8 cellular contexts compared by ENCODE assay signal in the genomic region with DNA sequence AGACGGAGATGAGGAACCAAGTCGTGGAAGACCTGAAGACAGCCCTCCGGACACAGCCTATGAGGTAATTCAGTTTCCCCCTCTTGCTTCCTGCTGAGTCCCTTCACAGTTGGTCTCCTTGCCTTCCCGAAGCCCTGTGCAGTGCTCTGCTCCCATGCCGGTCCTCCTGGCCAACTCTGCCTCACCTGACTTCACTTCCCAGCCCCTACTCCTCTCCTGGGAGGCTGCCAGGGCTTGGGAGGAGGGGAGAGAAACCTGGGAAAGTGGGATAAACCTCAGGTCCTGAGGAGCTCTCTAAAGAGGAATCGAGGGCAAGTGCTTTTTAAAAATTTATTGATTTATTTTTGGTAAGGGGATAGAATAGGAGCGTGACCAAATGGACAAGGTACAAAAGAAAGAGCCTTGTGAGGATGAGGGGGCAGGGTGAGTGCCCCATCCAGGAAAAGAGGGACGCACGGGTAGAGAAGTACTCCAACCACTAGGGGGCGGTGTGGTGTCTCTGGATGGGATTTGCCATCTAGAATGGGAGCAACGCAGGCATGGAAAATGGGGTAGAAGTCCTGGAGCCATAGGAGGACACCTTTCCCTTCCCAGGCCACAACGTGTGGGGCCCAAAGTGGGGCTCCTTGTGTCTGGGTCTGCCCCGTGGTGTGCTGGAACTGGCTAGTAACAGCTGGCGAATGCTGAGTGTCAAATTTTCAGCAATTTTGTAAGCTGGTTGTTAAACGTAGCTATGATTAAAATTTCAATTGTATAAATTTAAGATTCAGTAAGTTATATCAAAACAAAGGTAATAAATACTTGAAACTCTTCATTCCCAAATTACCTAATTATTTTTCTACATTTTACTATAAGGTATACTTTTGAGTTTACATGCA.
A peak's percentile ranks its signal among the peaks of the same experiment; 100 is the strongest.
DNase-seq lines count a peak whose midpoint lies in the region; ATAC-seq, FAIRE-seq and TF ChIP-seq lines count a peak whose summit lies in the region.

No MANE protein-coding gene starts in this region.

- H3K9ac ChIP-seq in GM12878 (ENCODE audit: control insufficient read depth, insufficient read depth, low read length) = no peak overlapping the region

- no peak overlapping the region for H3K27ac ChIP-seq in GM12878 (ENCODE audit: control insufficient read depth, insufficient read depth)

- TF ChIP-seq RAD21 in GM12878 (IDR thresholded peaks at IDR 0.05; ENCODE audit: insufficient read depth, low read depth, low read length) = peak; percentile 56

- SMC1A ChIA-PET in GM12878 (lab: Charles Lee; ENCODE audit: uncharacterized antibody, unreplicated experiment) = interaction anchor here (0.5 to 3.2 kb wide), 36 partner anchors 12 to 981 kb away, joined by 3 to 38 read pairs (median 4); no protein-coding TSS in a partner anchor

- no peaks in the 10 kb centered on the region for H4K20me1 ChIP-seq in GM12878 (ENCODE audit: control insufficient read depth, insufficient read depth)

- TF ChIP-seq POLR2A in GM12878 (IDR thresholded peaks at IDR 0.05; ENCODE audit: low read depth, low read length) = no peak

- no peak overlapping the region for H3K4me2 ChIP-seq in GM12878 (ENCODE audit: control insufficient read depth, insufficient read depth)

- CTCF ChIA-PET in Caco-2 (lab: Charles Lee) = interaction anchor here (0.6 to 1.0 kb wide), 3 partner anchors 13 to 513 kb away, joined by 3 to 5 read pairs (median 3); no protein-coding TSS in a partner anchor
- CTCF ChIA-PET in GM12878 (lab: Yijun Ruan, JAX) = interaction anchor here (0.6 to 8.3 kb wide), 71 partner anchors 12 to 1204 kb away, joined by 3 to 135 read pairs (median 5); partner anchors contain the start of gene DAAM2

- H3K4me1 Mint-ChIP-seq in Caco-2 (ENCODE audit: low read depth, unreplicated experiment) = no peaks in the 10 kb centered on the region

- H3K27ac Mint-ChIP-seq in Caco-2 (ENCODE audit: unreplicated experiment) = no peak overlapping the region

- no peaks in the 10 kb centered on the region for H3K4me1 ChIP-seq in Caco-2
- no peaks in the 10 kb centered on the region for H3K4me1 ChIP-seq in GM12878 (ENCODE audit: control insufficient read depth, insufficient read depth, low read length)

- in situ Hi-C loops in GM12878 (cut with MboI) = no loop called here

- 16% methylated on average over 15 of the region's 15 CpGs for WGBS in GM12878 (ENCODE audit: insufficient coverage, insufficient replicate concordance, low lambda C conversion rate, missing lambda C conversion rate)

- RAD21 ChIA-PET in GM12878 (lab: Charles Lee; ENCODE audit: unreplicated experiment) = interaction anchor here (0.8 to 3.9 kb wide), 18 partner anchors 8 to 1163 kb away, joined by 3 to 15 read pairs (median 4); partner anchors contain the start of gene KIF6

- POLR2A ChIA-PET in Caco-2 (lab: Charles Lee) (no interaction called here), GM12878 (lab: Charles Lee) (no interaction called here)

- no peak overlapping the region for H2AFZ ChIP-seq in GM12878 (ENCODE audit: control insufficient read depth, low read depth, low read length)

- peak; percentile 73 for ATAC-seq in GM12878
- no peak for ATAC-seq in GM18520 (IDR thresholded peaks at IDR 0.05; ENCODE audit: unreplicated experiment)
- ATAC-seq in HG03039 (IDR thresholded peaks at IDR 0.05; ENCODE audit: unreplicated experiment) = no peak

- H3K36me3 Mint-ChIP-seq in Caco-2 (ENCODE audit: insufficient read depth, unreplicated experiment) = no peaks in the 10 kb centered on the region

- H3K27me3 Mint-ChIP-seq in Caco-2 (ENCODE audit: insufficient read depth, unreplicated experiment) = peaks cover 8% of the 10 kb centered on the region

- intact Hi-C loops in Caco-2 (cut with micrococcal nuclease; ENCODE audit: unreplicated experiment) = loop anchor here (1.0 kb wide), 1 partner anchor 27 kb away; no protein-coding TSS in a partner anchor
- intact Hi-C loops in GM12878 (cut with micrococcal nuclease; ENCODE audit: unreplicated experiment) = loop anchor here (5.0 kb wide), 1 partner anchor 442 kb away; no protein-coding TSS in a partner anchor

- no peaks in the 10 kb centered on the region for H3K79me2 ChIP-seq in GM12878 (ENCODE audit: control insufficient read depth, insufficient read depth, low read length)

- no peak overlapping the region for H3K4me3 Mint-ChIP-seq in Caco-2 (ENCODE audit: unreplicated experiment)

- BruUV-seq in Caco-2 (replicated peaks; lab: Mats Ljungman, UMichigan) = no TSS peak
- BruUV-seq in GM12878 (replicated peaks; lab: Mats Ljungman, UMichigan) = no TSS peak

- FAIRE-seq in GM12878 (lab: Jason Lieb, UNC) = peak; percentile 68

- H3K36me3 ChIP-seq in Caco-2 (ENCODE audit: control insufficient read depth, insufficient read depth, low read length) (no peaks in the 10 kb centered on the region), GM12878 (ENCODE audit: control insufficient read depth in 2 of 2, insufficient read depth in 2 of 2, low read length in 1 of 2) (no peaks in the 10 kb centered on the region)

- H3K9me3 ChIP-seq in Caco-2 (no peaks in the 10 kb centered on the region), GM12878 (replicated peaks; ENCODE audit: control insufficient read depth, insufficient read depth, low read length) (no peaks in the 10 kb centered on the region)

- TF ChIP-seq CTCF in Caco-2 (IDR thresholded peaks at IDR 0.05; ENCODE audit: insufficient read depth in 1 of 2, low read depth in 1 of 2, low read length in 1 of 2, severe bottlenecking in 1 of 2, unreplicated experiment in 1 of 2) (peak; percentile 64 to 70), GM12878 (IDR thresholded peaks at IDR 0.05 in 2 of 3, conservative IDR thresholded peaks at IDR 0.05 in 1 of 3; ENCODE audit: control insufficient read depth in 2 of 3, extremely low read depth in 1 of 3, insufficient read depth in 1 of 3, low read depth in 3 of 3, low read length in 3 of 3) (peak; percentile 65 to 82 (median 82))

- no peaks in the 10 kb centered on the region for H3K9me3 Mint-ChIP-seq in Caco-2 (ENCODE audit: unreplicated experiment)

- H3K4me3 ChIP-seq in Caco-2 (ENCODE audit: low read depth, low read length) (no peak overlapping the region), GM12878 (no peak overlapping the region)

- DNase-seq in Caco-2 (peak; percentile 64 to 74), HUDEP-2 (lab: John Stamatoyannopoulos, UW; ENCODE audit: unreplicated experiment in 76 of 76) (peak in 61 of 76 experiments; percentile 4 to 77 (median 50)), SW480 (ENCODE audit: low spot score) (peak; percentile 33), GM12878 (ENCODE audit: low read depth, low spot score) (no peak), iris pigment epithelial cell (ENCODE audit: low read depth) (peak; percentile 51)
- peak; percentile 41 for DNase-seq in stimulated activated CD4-positive, alpha-beta T cell treated with anti-CD3 and anti-CD28 coated beads, Interleukin-1b, Interleukin-23, amount 100 ng/mL, for 48 hours

- TF ChIP-seq EP300 in GM12878 (IDR thresholded peaks at IDR 0.05; ENCODE audit: borderline replicate concordance in 1 of 2, control insufficient read depth in 1 of 2, low read depth in 2 of 2, low read length in 2 of 2) = no peak

- no peaks in the 10 kb centered on the region for H3K27me3 ChIP-seq in Caco-2 (replicated peaks; ENCODE audit: control insufficient read depth, insufficient read depth, low read length)
- no peaks in the 10 kb centered on the region; a peak in 2 of 4 replicates for H3K27me3 ChIP-seq in GM12878 (replicated peaks in 1 of 2; ENCODE audit: control insufficient read depth in 2 of 2, insufficient read depth in 2 of 2, low read length in 1 of 2)

TF ChIP-seq in GM12878, 131 proteins besides CTCF, POLR2A, EP300 and RAD21:
- no peak for TF ChIP-seq RB1 (IDR thresholded peaks at IDR 0.05; ENCODE audit: borderline replicate concordance)
- no peak for TF ChIP-seq CREM (IDR thresholded peaks at IDR 0.05; ENCODE audit: low read depth)
- no peak for TF ChIP-seq HDAC6 (IDR thresholded peaks at IDR 0.05; ENCODE audit: unreplicated experiment)
- 0 out of 2 replicates have a peak, but pooled peaks have one; percentile 20 for TF ChIP-seq IKZF1 (conservative IDR thresholded peaks at IDR 0.05)
- no peak for TF ChIP-seq CBX5 (IDR thresholded peaks at IDR 0.05; ENCODE audit: low read depth)
- TF ChIP-seq SUPT20H (IDR thresholded peaks at IDR 0.05; ENCODE audit: borderline replicate concordance, control insufficient read depth, low read depth, low read length) = no peak
- TF ChIP-seq YY1 (IDR thresholded peaks at IDR 0.05; ENCODE audit: low read depth, low read length) = peak; percentile 45; the same call in 1 of the 2 replicates
- TF ChIP-seq, protein P1, sequence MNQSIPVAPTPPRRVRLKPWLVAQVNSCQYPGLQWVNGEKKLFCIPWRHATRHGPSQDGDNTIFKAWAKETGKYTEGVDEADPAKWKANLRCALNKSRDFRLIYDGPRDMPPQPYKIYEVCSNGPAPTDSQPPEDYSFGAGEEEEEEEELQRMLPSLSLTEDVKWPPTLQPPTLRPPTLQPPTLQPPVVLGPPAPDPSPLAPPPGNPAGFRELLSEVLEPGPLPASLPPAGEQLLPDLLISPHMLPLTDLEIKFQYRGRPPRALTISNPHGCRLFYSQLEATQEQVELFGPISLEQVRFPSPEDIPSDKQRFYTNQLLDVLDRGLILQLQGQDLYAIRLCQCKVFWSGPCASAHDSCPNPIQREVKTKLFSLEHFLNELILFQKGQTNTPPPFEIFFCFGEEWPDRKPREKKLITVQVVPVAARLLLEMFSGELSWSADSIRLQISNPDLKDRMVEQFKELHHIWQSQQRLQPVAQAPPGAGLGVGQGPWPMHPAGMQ (IDR thresholded peaks at IDR 0.05; ENCODE audit: borderline replicate concordance) = no peak
- no peak for TF ChIP-seq ZNF24 (IDR thresholded peaks at IDR 0.05)
- TF ChIP-seq SUZ12 (IDR thresholded peaks at IDR 0.05; ENCODE audit: unreplicated experiment) = no peak
- no peak for TF ChIP-seq BRCA1 (IDR thresholded peaks at IDR 0.05; ENCODE audit: low read depth, low read length)
- no peak for TF ChIP-seq FOS (IDR thresholded peaks at IDR 0.05; ENCODE audit: borderline replicate concordance, extremely low read depth, insufficient read length)
- no peak for TF ChIP-seq PAX5 (IDR thresholded peaks at IDR 0.05; ENCODE audit: borderline replicate concordance, low read depth, low read length)
- no peak for TF ChIP-seq SIN3A (IDR thresholded peaks at IDR 0.05; ENCODE audit: low read depth, low read length)
- no peak for TF ChIP-seq POLR2AphosphoS5 (IDR thresholded peaks at IDR 0.05; ENCODE audit: low read length)
- TF ChIP-seq SMC3 (IDR thresholded peaks at IDR 0.05; ENCODE audit: borderline replicate concordance, low read length) = peak; percentile 59; the same call in 1 of the 2 replicates
- TF ChIP-seq ZNF384 (IDR thresholded peaks at IDR 0.05; ENCODE audit: borderline replicate concordance, low read depth, low read length) = no peak
- no peak for TF ChIP-seq KAT2A (conservative IDR thresholded peaks at IDR 0.05; ENCODE audit: control insufficient read depth, low read depth, low read length)
- no peak for TF ChIP-seq ZNF217 (IDR thresholded peaks at IDR 0.05)
- TF ChIP-seq ZNF207 (IDR thresholded peaks at IDR 0.05; ENCODE audit: borderline replicate concordance) = no peak
- no peak for TF ChIP-seq RELA (IDR thresholded peaks at IDR 0.05; ENCODE audit: borderline replicate concordance, partially characterized antibody)
TF ChIP-seq in GM12878: peak in this region for 3.
